Comparison of ENCODE assay signal across 8 cellular contexts in genomic region chr10:7817576-7817975, GRCh38. TPM values are rescaled to one million over a fixed set of nuclear protein-coding genes. Genes with fewer than 3 reads are reported as not detected.
DNase-seq lines count a peak whose midpoint lies in the region; ATAC-seq, FAIRE-seq and TF ChIP-seq lines count a peak whose summit lies in the region.

No MANE protein-coding gene starts in this region.

- TF ChIP-seq CTCF in right atrium auricular region (IDR thresholded peaks at IDR 0.05) (no peak), body of pancreas (IDR thresholded peaks at IDR 0.05) (no peak), vagina (IDR thresholded peaks at IDR 0.05) (no peak)

- H3K36me3 ChIP-seq in right atrium auricular region (no peaks in the 10 kb centered on the region), body of pancreas (replicated peaks in 1 of 2; ENCODE audit: insufficient read depth in 1 of 2, low read depth in 2 of 2) (no peaks in the 10 kb centered on the region), mesodermal cell (ENCODE audit: control insufficient read depth, insufficient read depth, low read length) (peaks cover 11% of the 10 kb centered on the region), vagina (no peaks in the 10 kb centered on the region)

- H3K27ac ChIP-seq in right atrium auricular region, result no peak overlapping the region
- peak overlapping the region in 2 of 4 donors; percentile 65 to 80 for H3K27ac ChIP-seq in body of pancreas
- no peak overlapping the region for H3K27ac ChIP-seq in mesodermal cell (ENCODE audit: low read depth, low read length, severe bottlenecking)
- H3K27ac ChIP-seq in vagina, result no peak overlapping the region

- intact Hi-C loops in Right ventricle myocardium inferior (cut with DNase I), result no loop called here
- intact Hi-C loops in body of pancreas (cut with DNase I), result no loop called here
- intact Hi-C loops in vagina (cut with DNase I), result no loop called here

- TF ChIP-seq POLR2A in body of pancreas (IDR thresholded peaks at IDR 0.05) (no peak), vagina (IDR thresholded peaks at IDR 0.05) (no peak), GM12891 (IDR thresholded peaks at IDR 0.05; ENCODE audit: low read depth, low read length) (no peak)

- DNase-seq in right atrium auricular region (ENCODE audit: low spot score), result no peak
- DNase-seq in Right ventricle myocardium inferior (ENCODE audit: missing footprints), result no peak
- no peak for DNase-seq in body of pancreas
- DNase-seq in vagina (ENCODE audit: extremely low spot score in 2 of 2), result no peak
- no peak for DNase-seq in hippocampal formation (lab: John Stamatoyannopoulos, UW)
- no peak for DNase-seq in GM12891 (ENCODE audit: insufficient read length, low spot score)

- H3K4me1 ChIP-seq in right atrium auricular region (peaks cover 0 to 22% of the 10 kb centered on the region in 2 donors), body of pancreas (peaks cover 26% of the 10 kb centered on the region), mesodermal cell (ENCODE audit: control insufficient read depth, insufficient read depth, low read length, poor library complexity, severe bottlenecking) (no peaks in the 10 kb centered on the region), vagina (peaks cover 24% of the 10 kb centered on the region)

- ATAC-seq in Right ventricle myocardium inferior (no peak), body of pancreas (no peak), HG03457 (IDR thresholded peaks at IDR 0.05; ENCODE audit: unreplicated experiment) (no peak)

- H3K9me3 ChIP-seq in right atrium auricular region, result no peaks in the 10 kb centered on the region
- no peaks in the 10 kb centered on the region for H3K9me3 ChIP-seq in body of pancreas
- no peaks in the 10 kb centered on the region for H3K9me3 ChIP-seq in mesodermal cell (ENCODE audit: control insufficient read depth, low read length)
- no peaks in the 10 kb centered on the region for H3K9me3 ChIP-seq in vagina

- FAIRE-seq in GM12891 (lab: Jason Lieb, UNC), result no peak

- 9 to 10% methylated on average over 12 of the region's 12 CpGs for WGBS in body of pancreas, 2 donors
- WGBS in mesodermal cell (ENCODE audit: insufficient coverage in 2 of 2), 2 experiments, result 40% methylated on average over 2 of the region's 12 CpGs; no CpG with 5 or more reads in 1 of the 2 experiments

- H3K27me3 ChIP-seq in right atrium auricular region (no peaks in the 10 kb centered on the region), body of pancreas (no peaks in the 10 kb centered on the region), vagina (no peaks in the 10 kb centered on the region)

- peak overlapping the region; percentile 83 to 100 for H3K4me3 ChIP-seq in right atrium auricular region
- H3K4me3 ChIP-seq in body of pancreas, result peak overlapping the region; percentile 95 to 97
- peak overlapping the region; percentile 91 for H3K4me3 ChIP-seq in mesodermal cell (ENCODE audit: extremely low read depth, insufficient read depth, low read length, poor library complexity, severe bottlenecking)
- H3K4me3 ChIP-seq in vagina, result peak overlapping the region; percentile 96

TF ChIP-seq in GM12891, 5 proteins besides CTCF, POLR2A, EP300 and RAD21:
- no peak for TF ChIP-seq TAF1 (IDR thresholded peaks at IDR 0.05; ENCODE audit: low read depth, low read length)
- TF ChIP-seq PAX5 (IDR thresholded peaks at IDR 0.05; ENCODE audit: insufficient read depth, low read length, severe bottlenecking), result no peak
- TF ChIP-seq POLR2AphosphoS5 (IDR thresholded peaks at IDR 0.05; ENCODE audit: low read depth, low read length), result no peak

RNA-seq across cellular contexts. Expression of gene TAF3, which starts 0.7 kb away (rescaled TPM):
- 1 to 10 TPM; 4.6 to 6.1 TPM for total RNA-seq in right atrium auricular region
- 11.8 TPM for total RNA-seq in Right ventricle myocardium inferior
- total RNA-seq in body of pancreas, result 10 to 100 TPM in 1 of 2 donors, 1 to 10 TPM in 1; 6.0 to 12.9 TPM
- 12.0 TPM for polyA plus RNA-seq in mesodermal cell (2013, experiment 1 of 2)
- polyA plus RNA-seq in mesodermal cell (2013, experiment 2 of 2), result 10.9 TPM
- total RNA-seq in vagina, result 9.8 TPM
- polyA plus RNA-seq in GM12891 (2012; ENCODE audit: low read depth, missing spikeins), result 3.3 TPM

RNA-seq across cellular contexts. Expression of gene ATP5F1C, which starts 29.6 kb away (rescaled TPM):
- total RNA-seq in right atrium auricular region (100 to 1,000 TPM; 478 to 891 TPM), Right ventricle myocardium inferior (804 TPM), body of pancreas (100 to 1,000 TPM; 127 to 148 TPM), vagina (188 TPM)
- 296 TPM for polyA plus RNA-seq in mesodermal cell (2013, experiment 1 of 2)
- 330 TPM for polyA plus RNA-seq in mesodermal cell (2013, experiment 2 of 2)
- polyA plus RNA-seq in GM12891 (2012; ENCODE audit: low read depth, missing spikeins), result 391 TPM

RNA-seq across cellular contexts. Expression of gene KIN, which starts 29.8 kb away (rescaled TPM):
- 1 to 10 TPM; 3.0 to 5.1 TPM for total RNA-seq in right atrium auricular region
- 7.5 TPM for total RNA-seq in Right ventricle myocardium inferior
- 1 to 10 TPM; 4.9 to 6.2 TPM for total RNA-seq in body of pancreas
- polyA plus RNA-seq in mesodermal cell (2013, experiment 1 of 2), result 21.3 TPM
- 18.5 TPM for polyA plus RNA-seq in mesodermal cell (2013, experiment 2 of 2)
- 4.7 TPM for total RNA-seq in vagina
- polyA plus RNA-seq in GM12891 (2012; ENCODE audit: low read depth, missing spikeins), result 5.5 TPM
